In the genomic region with DNA sequence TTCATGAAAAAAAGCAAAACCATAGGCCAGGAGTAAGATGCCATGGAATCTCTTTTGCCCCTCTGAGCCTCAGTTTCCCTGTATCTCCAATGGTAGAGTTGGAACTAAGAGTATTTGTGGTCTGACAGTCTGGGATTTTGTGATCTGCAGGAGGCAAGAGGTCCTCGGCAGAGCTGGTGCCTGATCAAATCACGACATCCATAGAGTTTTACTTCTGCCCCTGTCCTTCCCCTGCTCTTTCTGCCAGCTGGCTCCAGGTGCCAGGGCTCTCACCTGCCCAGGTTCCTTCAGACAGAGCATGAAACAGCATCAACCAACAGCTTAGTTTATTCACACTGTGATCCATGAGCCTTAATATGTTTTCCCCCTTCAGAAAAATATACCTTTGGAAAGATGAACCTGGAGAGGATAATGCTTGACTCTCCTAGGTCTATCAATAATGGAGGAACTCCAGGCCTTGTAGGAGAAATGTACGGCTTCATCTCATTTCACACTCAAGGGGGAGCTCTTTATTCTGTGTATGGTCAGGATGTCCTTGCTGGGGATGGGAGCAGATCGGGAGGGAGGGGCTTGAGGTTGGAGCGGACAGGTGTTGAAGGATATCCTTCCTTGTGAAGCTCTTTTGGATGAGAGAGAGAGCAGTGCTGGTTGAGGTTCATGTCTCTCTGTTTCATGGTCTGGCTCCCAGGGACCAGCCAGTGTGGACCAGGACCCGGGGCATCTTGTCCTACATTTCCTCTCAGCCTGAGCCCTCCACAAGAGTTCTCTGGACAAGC, we compare ENCODE assay signal across 13 cellular contexts.
A peak's percentile ranks its signal among the peaks of the same experiment; 100 is the strongest.
DNase-seq lines count a peak whose midpoint lies in the region; ATAC-seq and TF ChIP-seq lines count a peak whose summit lies in the region.
"Had no signal": no experiment of that assay in that cellular context is flagged by ENCODE, and none has a peak within 500 bp of the region (broad histone marks: within the 10 kb centered on the region; RNA-seq: fewer than 3 reads in every experiment).

No MANE protein-coding gene starts in this region.

- H3K4me1 ChIP-seq in HAP-1: no peaks in the 10 kb centered on the region
- H3K4me1 ChIP-seq: testis had no signal

- DNase-seq in NCI-H1417 (lab: John Stamatoyannopoulos, UW) (peak in 2 of 3 experiments; percentile 26 to 29), NCI-H1417 treated with DMSO at 0.1 percent for 48 hours (lab: John Stamatoyannopoulos, UW) (no peak), HAP-1 (ENCODE audit: low spot score in 2 of 2) (peak; percentile 44 to 50), OCI-M1 (lab: John Stamatoyannopoulos, UW) (peak; percentile 15), fibroblast of villous mesenchyme (ENCODE audit: low read depth) (peak; percentile 45)
- DNase-seq: activated effector memory CD4-positive, alpha-beta T cell treated with anti-CD3 and anti-CD28 coated beads, Interleukin-2, amount 50 U/mL, for 16 hours; GOT3; lower lobe of right lung; testis had no signal

- in situ Hi-C loops in HAP-1 (cut with MboI; ENCODE audit: low sequenced_read_pairs): no loop called here

- H3K9me3 ChIP-seq in HAP-1: no peaks in the 10 kb centered on the region; the same call in 1 of the 2 replicates
- H3K9me3 ChIP-seq: lower lobe of right lung, testis had no signal

- no peaks in the 10 kb centered on the region for H3K27me3 ChIP-seq in HAP-1 (ENCODE audit: low read depth)
- H3K27me3 ChIP-seq: testis had no signal

- H3K4me3 ChIP-seq in HAP-1 (no peak overlapping the region), fibroblast of villous mesenchyme (ENCODE audit: low read depth, low read length) (no peak overlapping the region)
- H3K4me3 ChIP-seq: lower lobe of right lung, testis had no signal

- TF ChIP-seq CTCF in fibroblast of villous mesenchyme (IDR thresholded peaks at IDR 0.05; ENCODE audit: insufficient read depth, low read depth, low read length): peak; percentile 42

- no peak for ATAC-seq in GM21367 (IDR thresholded peaks at IDR 0.05; ENCODE audit: unreplicated experiment)
- no peak for ATAC-seq in GM21825 (IDR thresholded peaks at IDR 0.05; ENCODE audit: unreplicated experiment)
- ATAC-seq in HG02610 (IDR thresholded peaks at IDR 0.05; ENCODE audit: unreplicated experiment): no peak
- ATAC-seq: esophagus mucosa, lower lobe of right lung had no signal

- no peaks in the 10 kb centered on the region for H3K36me3 ChIP-seq in HAP-1 (replicated peaks)
- H3K36me3 ChIP-seq: lower lobe of right lung had no signal
